Comparison of ENCODE assay signal across 19 cellular contexts in the genomic region with DNA sequence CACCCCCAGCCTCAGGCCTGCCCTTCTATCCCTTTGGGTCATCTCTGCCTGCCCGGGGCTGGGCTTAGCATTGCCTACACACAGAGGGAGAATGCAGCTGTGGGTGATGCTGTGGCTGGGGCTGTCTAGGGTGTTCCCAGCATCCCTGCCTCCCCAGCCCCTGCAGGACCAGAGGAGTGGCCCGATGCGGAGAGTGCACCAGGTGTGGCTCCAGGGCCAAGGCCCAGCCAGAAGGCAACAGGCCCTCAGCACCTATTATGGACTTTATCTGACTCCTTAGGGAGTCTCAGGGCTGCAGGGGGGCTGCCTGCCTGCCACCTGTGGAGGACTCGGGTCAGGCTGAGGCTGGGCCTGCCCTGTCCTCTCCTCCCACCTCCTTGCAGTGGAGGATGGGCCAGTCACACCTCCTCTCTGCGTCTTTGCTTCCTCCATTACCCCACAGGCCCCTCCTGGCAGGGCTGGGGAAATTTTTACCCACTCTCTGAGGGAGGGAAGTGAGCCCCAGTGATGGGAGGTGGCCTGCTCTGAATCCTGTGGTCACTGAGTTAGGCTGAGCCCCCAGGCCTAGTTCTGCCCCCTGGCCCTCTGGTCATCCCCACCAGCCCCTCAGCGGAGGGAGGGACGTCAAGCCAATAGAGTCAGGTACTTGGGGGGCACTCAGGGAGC.
"Had no signal": no experiment of that assay in that cellular context is flagged by ENCODE, and none has a peak within 500 bp of the region (broad histone marks: within the 10 kb centered on the region; RNA-seq: fewer than 3 reads in every experiment).

No MANE protein-coding gene starts in this region.

- H3K27ac ChIP-seq: right lobe of liver, skin epidermis, transverse colon, uterus had no signal

- H3K9me3 ChIP-seq: right lobe of liver, transverse colon, uterus had no signal

- H3K36me3 Mint-ChIP-seq: stimulated activated effector memory CD8-positive, alpha-beta T cell treated with anti-CD3 and anti-CD28 coated beads, Interleukin-12 subunit alpha, Interleukin-12 subunit beta, amount 100 ng/mL, for 72 hours; WTC11 had no signal

- H3K27me3 ChIP-seq: right lobe of liver, transverse colon, uterus had no signal

- H3K27ac Mint-ChIP-seq: activated naive CD4-positive, alpha-beta T cell treated with anti-CD3 and anti-CD28 coated beads for 36 hours; nephron; WTC11 had no signal

- H3K4me1 ChIP-seq: right lobe of liver, uterus had no signal

- H3K9me3 Mint-ChIP-seq: activated naive CD4-positive, alpha-beta T cell treated with anti-CD3 and anti-CD28 coated beads for 36 hours; activated naive CD8-positive, alpha-beta T cell treated with anti-CD3 and anti-CD28 coated beads, Interleukin-2, amount 10 ng/mL, durations not matched to agents 7 days and 5 days; stimulated activated effector memory CD8-positive, alpha-beta T cell treated with anti-CD3 and anti-CD28 coated beads, Interleukin-12 subunit alpha, Interleukin-12 subunit beta, amount 100 ng/mL, for 72 hours; WTC11 had no signal

- H3K4me3 ChIP-seq: lung, right lobe of liver, skin epidermis, transverse colon, uterus had no signal

- H3K36me3 ChIP-seq: right lobe of liver, transverse colon, uterus had no signal

- H3K4me1 Mint-ChIP-seq: nephron had no signal

- ATAC-seq: left lobe of liver; stimulated activated effector memory CD8-positive, alpha-beta T cell treated with anti-CD3 and anti-CD28 coated beads, Interleukin-12 subunit alpha, Interleukin-12 subunit beta, amount 100 ng/mL, for 72 hours; WTC11 had no signal

- DNase-seq: activated CD8-positive, alpha-beta memory T cell treated with anti-CD3 and anti-CD28 coated beads, Interleukin-2, amount 50 U/mL, for 48 hours; activated effector memory CD4-positive, alpha-beta T cell treated with Interleukin-2 at 50 U/mL for 16 hours; activated naive CD4-positive, alpha-beta T cell treated with anti-CD3 and anti-CD28 coated beads for 36 hours; activated naive CD8-positive, alpha-beta T cell treated with anti-CD3 and anti-CD28 coated beads, Interleukin-2, amount 10 ng/mL, durations not matched to agents 7 days and 5 days; activated T-cell treated with anti-CD3 and anti-CD28 coated beads, Interleukin-2, amount 50 U/mL, for 48 hours; amniotic stem cell; foreskin fibroblast; occipital lobe; right lobe of liver; stimulated activated CD4-positive, alpha-beta T cell treated with anti-CD3 and anti-CD28 coated beads, Interleukin-2, amount 100 ng/mL, for 24 hours; T-helper 9 cell; transverse colon; uterus had no signal

- H3K4me3 Mint-ChIP-seq: activated naive CD4-positive, alpha-beta T cell treated with anti-CD3 and anti-CD28 coated beads for 36 hours; activated naive CD8-positive, alpha-beta T cell treated with anti-CD3 and anti-CD28 coated beads, Interleukin-2, amount 10 ng/mL, durations not matched to agents 7 days and 5 days; nephron; WTC11 had no signal
